15 cellular contexts compared by ENCODE assay signal in genomic region chr2:241120440-241120839, GRCh38. TPM values are rescaled to one million over a fixed set of nuclear protein-coding genes. Genes with fewer than 3 reads are reported as not detected.
DNase-seq lines count a peak whose midpoint lies in the region; ATAC-seq and TF ChIP-seq lines count a peak whose summit lies in the region.
"Had no signal": no experiment of that assay in that cellular context is flagged by ENCODE, and none has a peak within 500 bp of the region (broad histone marks: within the 10 kb centered on the region; RNA-seq: fewer than 3 reads in every experiment).

No MANE protein-coding gene starts in this region.

- peak; percentile 33 to 66 for ATAC-seq in activated T-cell treated with anti-CD3 and anti-CD28 coated beads, Interleukin-2, amount 50 U/mL, for 4 hours
- peak; percentile 77 for ATAC-seq in stimulated activated naive CD8-positive, alpha-beta T cell treated with anti-CD3 and anti-CD28 coated beads, Interleukin-15, amount 100 ng/mL, for 72 hours
- ATAC-seq in left ventricle myocardium superior: no peak
- ATAC-seq: Panc1, SK-N-SH treated with all-trans-retinoic acid at 6 μM for 48 hours had no signal

- peaks cover 5% of the 10 kb centered on the region for H3K4me1 Mint-ChIP-seq in activated T-cell treated with anti-CD3 and anti-CD28 coated beads, Interleukin-2, amount 50 U/mL, for 4 hours (ENCODE audit: low read depth)
- peaks cover 8% of the 10 kb centered on the region for H3K4me1 Mint-ChIP-seq in activated naive CD8-positive, alpha-beta T cell treated with anti-CD3 and anti-CD28 coated beads for 36 hours
- H3K4me1 Mint-ChIP-seq in stimulated activated naive CD8-positive, alpha-beta T cell treated with anti-CD3 and anti-CD28 coated beads, Interleukin-15, amount 100 ng/mL, for 72 hours: peaks cover 19% of the 10 kb centered on the region
- H3K4me1 Mint-ChIP-seq in CD14-positive monocyte: no peaks in the 10 kb centered on the region

- H3K4me3 Mint-ChIP-seq in activated T-cell treated with anti-CD3 and anti-CD28 coated beads, Interleukin-2, amount 50 U/mL, for 4 hours: no peak overlapping the region
- no peak overlapping the region for H3K4me3 Mint-ChIP-seq in activated naive CD8-positive, alpha-beta T cell treated with anti-CD3 and anti-CD28 coated beads for 36 hours
- H3K4me3 Mint-ChIP-seq in stimulated activated naive CD8-positive, alpha-beta T cell treated with anti-CD3 and anti-CD28 coated beads, Interleukin-15, amount 100 ng/mL, for 72 hours: no peak overlapping the region
- no peak overlapping the region for H3K4me3 Mint-ChIP-seq in CD14-positive monocyte

- peak overlapping the region; percentile 38 for H3K27ac Mint-ChIP-seq in activated naive CD8-positive, alpha-beta T cell treated with anti-CD3 and anti-CD28 coated beads for 36 hours
- no peak overlapping the region for H3K27ac Mint-ChIP-seq in stimulated activated naive CD8-positive, alpha-beta T cell treated with anti-CD3 and anti-CD28 coated beads, Interleukin-15, amount 100 ng/mL, for 72 hours
- no peak overlapping the region for H3K27ac Mint-ChIP-seq in CD14-positive monocyte

- H3K27me3 Mint-ChIP-seq in activated T-cell treated with anti-CD3 and anti-CD28 coated beads, Interleukin-2, amount 50 U/mL, for 4 hours (ENCODE audit: low read depth): no peaks in the 10 kb centered on the region
- H3K27me3 Mint-ChIP-seq in activated naive CD8-positive, alpha-beta T cell treated with anti-CD3 and anti-CD28 coated beads for 36 hours: no peaks in the 10 kb centered on the region
- no peaks in the 10 kb centered on the region for H3K27me3 Mint-ChIP-seq in stimulated activated naive CD8-positive, alpha-beta T cell treated with anti-CD3 and anti-CD28 coated beads, Interleukin-15, amount 100 ng/mL, for 72 hours
- H3K27me3 Mint-ChIP-seq in CD14-positive monocyte (ENCODE audit: low read depth in 3 of 3): peaks cover 0 to 1% (median 0%) of the 10 kb centered on the region in 3 donors

- H3K9me3 Mint-ChIP-seq in activated T-cell treated with anti-CD3 and anti-CD28 coated beads, Interleukin-2, amount 50 U/mL, for 4 hours: peaks cover 3% of the 10 kb centered on the region
- peaks cover 6% of the 10 kb centered on the region for H3K9me3 Mint-ChIP-seq in activated naive CD8-positive, alpha-beta T cell treated with anti-CD3 and anti-CD28 coated beads for 36 hours
- peaks cover 5 to 10% of the 10 kb centered on the region in 2 donors for H3K9me3 Mint-ChIP-seq in stimulated activated naive CD8-positive, alpha-beta T cell treated with anti-CD3 and anti-CD28 coated beads, Interleukin-15, amount 100 ng/mL, for 72 hours
- H3K9me3 Mint-ChIP-seq in CD14-positive monocyte: peaks cover 0 to 2% (median 0%) of the 10 kb centered on the region in 7 donors

- H3K36me3 Mint-ChIP-seq in activated T-cell treated with anti-CD3 and anti-CD28 coated beads, Interleukin-2, amount 50 U/mL, for 4 hours (ENCODE audit: insufficient read depth): peaks cover 27% of the 10 kb centered on the region
- peaks cover 35% of the 10 kb centered on the region for H3K36me3 Mint-ChIP-seq in activated naive CD8-positive, alpha-beta T cell treated with anti-CD3 and anti-CD28 coated beads for 36 hours
- peaks cover 43 to 44% of the 10 kb centered on the region in 2 donors for H3K36me3 Mint-ChIP-seq in CD14-positive monocyte

- TF ChIP-seq CTCF in CD14-positive monocyte (IDR thresholded peaks at IDR 0.05): no peak

- intact Hi-C loops in CD14-positive monocyte (cut with micrococcal nuclease): no loop called here
- intact Hi-C loops in left ventricle myocardium superior (cut with micrococcal nuclease): no loop called here

- no peak for DNase-seq in activated T-cell treated with anti-CD3 and anti-CD28 coated beads, Interleukin-2, amount 50 U/mL, for 4 hours
- no peak for DNase-seq in activated T-cell treated with anti-CD3 and anti-CD28 coated beads, Interleukin-2, amount 50 U/mL, for 48 hours
- DNase-seq in HT1080 (ENCODE audit: low read depth) (peak; percentile 13), CD14-positive monocyte (ENCODE audit: low spot score) (no peak), left ventricle myocardium superior (no peak)
- no peak for DNase-seq in activated naive CD8-positive, alpha-beta T cell treated with anti-CD3 and anti-CD28 coated beads for 36 hours
- DNase-seq in stimulated activated naive CD8-positive, alpha-beta T cell treated with anti-CD3 and anti-CD28 coated beads, Interleukin-15, amount 100 ng/mL, for 72 hours: no peak
- DNase-seq: GDM1, H7, MM.1S, NCI-H1092 treated with DMSO at 0.1 percent for 48 hours, NCI-H1436 treated with DMSO at 0.1 percent for 48 hours, NCI-H1930 had no signal

RNA-seq across cellular contexts. Expression of gene MTERF4, which starts 18.4 kb away (rescaled TPM):
- total RNA-seq in activated T-cell treated with anti-CD3 and anti-CD28 coated beads, Interleukin-2, amount 50 U/mL, for 4 hours: 10 to 100 TPM; 40.5 to 42.3 (median 41.8) TPM
- 39.2 and 43.0 TPM in 2 replicates for total RNA-seq in HT1080 (2014; rRNA removed; shearing (Covaris generic))
- polyA plus RNA-seq in HT1080 (2015; cell fraction: cytosol; rRNA removed): 34.3 and 43.6 TPM in 2 replicates
- 73.6 and 75.4 TPM in 2 replicates for polyA plus RNA-seq in HT1080 (2015; cell fraction: nucleus; rRNA removed)
- total RNA-seq in activated naive CD8-positive, alpha-beta T cell treated with anti-CD3 and anti-CD28 coated beads for 36 hours: 10 to 100 TPM; 34.5 to 35.6 TPM
- 10 to 100 TPM; 15.5 to 17.8 TPM for polyA plus RNA-seq in CD14-positive monocyte
- total RNA-seq in left ventricle myocardium superior: 25.8 TPM

RNA-seq across cellular contexts. Expression of gene PASK, which starts 28.8 kb away (rescaled TPM):
- total RNA-seq in activated T-cell treated with anti-CD3 and anti-CD28 coated beads, Interleukin-2, amount 50 U/mL, for 4 hours: 10 to 100 TPM; 35.6 to 62.7 (median 49.8) TPM
- 6.7 and 7.2 TPM in 2 replicates for total RNA-seq in HT1080 (2014; rRNA removed; shearing (Covaris generic))
- polyA plus RNA-seq in HT1080 (2015; cell fraction: cytosol; rRNA removed): 3.1 and 3.8 TPM in 2 replicates
- 24.5 and 29.0 TPM in 2 replicates for polyA plus RNA-seq in HT1080 (2015; cell fraction: nucleus; rRNA removed)
- 10 to 100 TPM; 68.5 to 76.4 TPM for total RNA-seq in activated naive CD8-positive, alpha-beta T cell treated with anti-CD3 and anti-CD28 coated beads for 36 hours
- polyA plus RNA-seq in CD14-positive monocyte: under 1 TPM; 0.56 to 0.70 TPM
- 3.4 TPM for total RNA-seq in left ventricle myocardium superior

RNA-seq across cellular contexts. Expression of gene PPP1R7, which starts 29.8 kb away (rescaled TPM):
- 10 to 100 TPM; 66.3 to 74.1 (median 73.7) TPM for total RNA-seq in activated T-cell treated with anti-CD3 and anti-CD28 coated beads, Interleukin-2, amount 50 U/mL, for 4 hours
- total RNA-seq in HT1080 (2014; rRNA removed; shearing (Covaris generic)): 81.7 and 87.6 TPM in 2 replicates
- 96.4 and 98.9 TPM in 2 replicates for polyA plus RNA-seq in HT1080 (2015; cell fraction: cytosol; rRNA removed)
- polyA plus RNA-seq in HT1080 (2015; cell fraction: nucleus; rRNA removed): 58.5 and 66.5 TPM in 2 replicates
- total RNA-seq in activated naive CD8-positive, alpha-beta T cell treated with anti-CD3 and anti-CD28 coated beads for 36 hours: 10 to 100 TPM; 80.4 to 85.1 TPM
- 100 to 1,000 TPM in 1 of 2 donors, 10 to 100 TPM in 1; 84.4 to 102 TPM for polyA plus RNA-seq in CD14-positive monocyte
- total RNA-seq in left ventricle myocardium superior: 70.3 TPM
